2 cellular contexts compared by ENCODE assay signal in the genomic region with DNA sequence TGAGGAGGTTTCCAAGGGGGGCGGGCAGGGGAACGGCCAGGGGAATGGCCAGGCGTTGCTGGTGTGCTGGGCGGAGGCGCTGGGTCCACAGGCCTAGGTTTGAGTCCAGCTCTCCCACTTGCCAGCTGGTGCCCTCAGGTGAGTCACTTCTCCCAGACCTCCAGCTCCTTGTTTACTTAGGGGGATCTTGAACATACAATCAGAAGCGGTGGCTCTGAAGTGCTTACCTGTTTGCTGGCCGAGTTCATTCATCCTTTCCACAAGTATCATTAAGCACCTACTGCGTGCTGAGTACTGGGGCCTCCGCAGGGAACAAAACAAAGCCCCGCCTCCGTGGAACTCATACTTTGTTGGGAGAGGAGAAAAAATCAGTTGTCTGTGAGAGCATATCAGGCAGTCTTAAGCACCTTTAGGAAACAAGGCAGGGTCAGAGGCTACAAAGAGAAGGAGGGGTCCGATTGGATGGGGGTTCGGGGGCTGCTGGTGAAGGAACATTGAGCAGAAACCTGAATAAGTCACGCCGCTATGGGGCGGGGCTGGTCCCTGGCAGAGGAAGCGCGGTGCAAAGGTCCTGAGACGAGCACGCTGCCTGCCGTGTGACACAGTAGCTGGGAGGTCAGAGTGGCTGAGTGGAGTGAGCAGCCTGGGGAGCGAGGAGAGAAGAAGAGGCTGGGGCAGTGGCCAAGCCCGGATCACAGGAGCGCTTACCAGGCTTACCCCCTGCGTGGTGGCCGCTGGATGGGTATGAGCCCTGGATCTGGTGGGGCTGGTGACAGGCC.
A peak's percentile ranks its signal among the peaks of the same experiment; 100 is the strongest.
TF ChIP-seq lines count a peak whose summit lies in the region.

No MANE protein-coding gene starts in this region.

TF ChIP-seq in GM23338, 12 proteins besides CTCF, POLR2A, EP300 and RAD21 (continued from another document and continues in another):
- TF ChIP-seq REST (IDR thresholded peaks at IDR 0.05; ENCODE audit: unreplicated experiment) = no peak
- TF ChIP-seq, protein P1, sequence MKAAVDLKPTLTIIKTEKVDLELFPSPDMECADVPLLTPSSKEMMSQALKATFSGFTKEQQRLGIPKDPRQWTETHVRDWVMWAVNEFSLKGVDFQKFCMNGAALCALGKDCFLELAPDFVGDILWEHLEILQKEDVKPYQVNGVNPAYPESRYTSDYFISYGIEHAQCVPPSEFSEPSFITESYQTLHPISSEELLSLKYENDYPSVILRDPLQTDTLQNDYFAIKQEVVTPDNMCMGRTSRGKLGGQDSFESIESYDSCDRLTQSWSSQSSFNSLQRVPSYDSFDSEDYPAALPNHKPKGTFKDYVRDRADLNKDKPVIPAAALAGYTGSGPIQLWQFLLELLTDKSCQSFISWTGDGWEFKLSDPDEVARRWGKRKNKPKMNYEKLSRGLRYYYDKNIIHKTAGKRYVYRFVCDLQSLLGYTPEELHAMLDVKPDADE (IDR thresholded peaks at IDR 0.05) = no peak
- TF ChIP-seq CREB1 (CRISPR knock-in tag; IDR thresholded peaks at IDR 0.05; ENCODE audit: low read depth) = no peak
- no peak for TF ChIP-seq EZH2phosphoT487 (IDR thresholded peaks at IDR 0.05; ENCODE audit: unreplicated experiment)
- TF ChIP-seq STAT1 (IDR thresholded peaks at IDR 0.05; ENCODE audit: unreplicated experiment) = no peak
- TF ChIP-seq, protein P2, sequence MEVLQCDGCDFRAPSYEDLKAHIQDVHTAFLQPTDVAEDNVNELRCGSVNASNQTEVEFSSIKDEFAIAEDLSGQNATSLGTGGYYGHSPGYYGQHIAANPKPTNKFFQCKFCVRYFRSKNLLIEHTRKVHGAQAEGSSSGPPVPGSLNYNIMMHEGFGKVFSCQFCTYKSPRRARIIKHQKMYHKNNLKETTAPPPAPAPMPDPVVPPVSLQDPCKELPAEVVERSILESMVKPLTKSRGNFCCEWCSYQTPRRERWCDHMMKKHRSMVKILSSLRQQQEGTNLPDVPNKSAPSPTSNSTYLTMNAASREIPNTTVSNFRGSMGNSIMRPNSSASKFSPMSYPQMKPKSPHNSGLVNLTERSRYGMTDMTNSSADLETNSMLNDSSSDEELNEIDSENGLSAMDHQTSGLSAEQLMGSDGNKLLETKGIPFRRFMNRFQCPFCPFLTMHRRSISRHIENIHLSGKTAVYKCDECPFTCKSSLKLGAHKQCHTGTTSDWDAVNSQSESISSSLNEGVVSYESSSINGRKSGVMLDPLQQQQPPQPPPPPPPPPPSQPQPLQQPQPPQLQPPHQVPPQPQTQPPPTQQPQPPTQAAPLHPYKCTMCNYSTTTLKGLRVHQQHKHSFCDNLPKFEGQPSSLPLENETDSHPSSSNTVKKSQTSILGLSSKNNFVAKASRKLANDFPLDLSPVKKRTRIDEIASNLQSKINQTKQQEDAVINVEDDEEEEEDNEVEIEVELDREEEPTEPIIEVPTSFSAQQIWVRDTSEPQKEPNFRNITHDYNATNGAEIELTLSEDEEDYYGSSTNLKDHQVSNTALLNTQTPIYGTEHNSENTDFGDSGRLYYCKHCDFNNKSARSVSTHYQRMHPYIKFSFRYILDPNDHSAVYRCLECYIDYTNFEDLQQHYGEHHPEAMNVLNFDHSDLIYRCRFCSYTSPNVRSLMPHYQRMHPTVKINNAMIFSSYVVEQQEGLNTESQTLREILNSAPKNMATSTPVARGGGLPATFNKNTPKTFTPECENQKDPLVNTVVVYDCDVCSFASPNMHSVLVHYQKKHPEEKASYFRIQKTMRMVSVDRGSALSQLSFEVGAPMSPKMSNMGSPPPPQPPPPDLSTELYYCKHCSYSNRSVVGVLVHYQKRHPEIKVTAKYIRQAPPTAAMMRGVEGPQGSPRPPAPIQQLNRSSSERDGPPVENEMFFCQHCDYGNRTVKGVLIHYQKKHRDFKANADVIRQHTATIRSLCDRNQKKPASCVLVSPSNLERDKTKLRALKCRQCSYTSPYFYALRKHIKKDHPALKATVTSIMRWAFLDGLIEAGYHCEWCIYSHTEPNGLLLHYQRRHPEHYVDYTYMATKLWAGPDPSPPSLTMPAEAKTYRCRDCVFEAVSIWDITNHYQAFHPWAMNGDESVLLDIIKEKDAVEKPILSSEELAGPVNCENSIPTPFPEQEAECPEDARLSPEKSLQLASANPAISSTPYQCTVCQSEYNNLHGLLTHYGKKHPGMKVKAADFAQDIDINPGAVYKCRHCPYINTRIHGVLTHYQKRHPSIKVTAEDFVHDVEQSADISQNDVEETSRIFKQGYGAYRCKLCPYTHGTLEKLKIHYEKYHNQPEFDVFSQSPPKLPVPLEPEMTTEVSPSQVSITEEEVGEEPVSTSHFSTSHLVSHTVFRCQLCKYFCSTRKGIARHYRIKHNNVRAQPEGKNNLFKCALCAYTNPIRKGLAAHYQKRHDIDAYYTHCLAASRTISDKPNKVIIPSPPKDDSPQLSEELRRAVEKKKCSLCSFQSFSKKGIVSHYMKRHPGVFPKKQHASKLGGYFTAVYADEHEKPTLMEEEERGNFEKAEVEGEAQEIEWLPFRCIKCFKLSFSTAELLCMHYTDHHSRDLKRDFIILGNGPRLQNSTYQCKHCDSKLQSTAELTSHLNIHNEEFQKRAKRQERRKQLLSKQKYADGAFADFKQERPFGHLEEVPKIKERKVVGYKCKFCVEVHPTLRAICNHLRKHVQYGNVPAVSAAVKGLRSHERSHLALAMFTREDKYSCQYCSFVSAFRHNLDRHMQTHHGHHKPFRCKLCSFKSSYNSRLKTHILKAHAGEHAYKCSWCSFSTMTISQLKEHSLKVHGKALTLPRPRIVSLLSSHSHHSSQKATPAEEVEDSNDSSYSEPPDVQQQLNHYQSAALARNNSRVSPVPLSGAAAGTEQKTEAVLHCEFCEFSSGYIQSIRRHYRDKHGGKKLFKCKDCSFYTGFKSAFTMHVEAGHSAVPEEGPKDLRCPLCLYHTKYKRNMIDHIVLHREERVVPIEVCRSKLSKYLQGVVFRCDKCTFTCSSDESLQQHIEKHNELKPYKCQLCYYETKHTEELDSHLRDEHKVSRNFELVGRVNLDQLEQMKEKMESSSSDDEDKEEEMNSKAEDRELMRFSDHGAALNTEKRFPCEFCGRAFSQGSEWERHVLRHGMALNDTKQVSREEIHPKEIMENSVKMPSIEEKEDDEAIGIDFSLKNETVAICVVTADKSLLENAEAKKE (CRISPR knock-in tag; IDR thresholded peaks at IDR 0.05) = no peak
- no peak for TF ChIP-seq ZNF331 (CRISPR knock-in tag; IDR thresholded peaks at IDR 0.05; ENCODE audit: low read depth)

TF ChIP-seq in liver, 16 proteins besides CTCF, POLR2A, EP300 and RAD21 (continued from another document):
- TF ChIP-seq, protein P3, sequence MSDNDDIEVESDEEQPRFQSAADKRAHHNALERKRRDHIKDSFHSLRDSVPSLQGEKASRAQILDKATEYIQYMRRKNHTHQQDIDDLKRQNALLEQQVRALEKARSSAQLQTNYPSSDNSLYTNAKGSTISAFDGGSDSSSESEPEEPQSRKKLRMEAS (IDR thresholded peaks at IDR 0.05) = peak; percentile 78
- TF ChIP-seq SP1 (IDR thresholded peaks at IDR 0.05) = peak; percentile 47
- TF ChIP-seq JUND (IDR thresholded peaks at IDR 0.05) = peak; percentile 77 to 84
- TF ChIP-seq, protein P4, sequence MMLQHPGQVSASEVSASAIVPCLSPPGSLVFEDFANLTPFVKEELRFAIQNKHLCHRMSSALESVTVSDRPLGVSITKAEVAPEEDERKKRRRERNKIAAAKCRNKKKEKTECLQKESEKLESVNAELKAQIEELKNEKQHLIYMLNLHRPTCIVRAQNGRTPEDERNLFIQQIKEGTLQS (IDR thresholded peaks at IDR 0.05) = peak; percentile 46
- TF ChIP-seq FOXA2 (IDR thresholded peaks at IDR 0.05) = peak; percentile 78
- peak in 1 of 2 donors; percentile 9 for TF ChIP-seq EGR1 (IDR thresholded peaks at IDR 0.05; ENCODE audit: low read depth in 2 of 2)
- no peak for TF ChIP-seq NR2F2 (IDR thresholded peaks at IDR 0.05)
- no peak for TF ChIP-seq REST (IDR thresholded peaks at IDR 0.05)
- peak; percentile 77 to 83 for TF ChIP-seq HNF4A (conservative IDR thresholded peaks at IDR 0.05)
- TF ChIP-seq RXRA (IDR thresholded peaks at IDR 0.05) = peak; percentile 54 to 59
- TF ChIP-seq YY1 (IDR thresholded peaks at IDR 0.05) = peak; percentile 39
- peak; percentile 73 for TF ChIP-seq HNF4G (IDR thresholded peaks at IDR 0.05)
- no peak for TF ChIP-seq TAF1 (conservative IDR thresholded peaks at IDR 0.05)
- no peak for TF ChIP-seq GABPA (IDR thresholded peaks at IDR 0.05 in 1 of 2, conservative IDR thresholded peaks at IDR 0.05 in 1 of 2)
- no peak for TF ChIP-seq ZBTB33 (IDR thresholded peaks at IDR 0.05)
